In genomic region chr3:117016359-117016758, GRCh38 we compare ENCODE assay signal across 19 cellular contexts.
DNase-seq lines count a peak whose midpoint lies in the region; TF ChIP-seq lines count a peak whose summit lies in the region.
"Had no signal": no experiment of that assay in that cellular context is flagged by ENCODE, and none has a peak within 500 bp of the region (broad histone marks: within the 10 kb centered on the region; RNA-seq: fewer than 3 reads in every experiment).

No MANE protein-coding gene starts in this region.

- no peaks in the 10 kb centered on the region for H3K36me3 Mint-ChIP-seq in chondrocyte (ENCODE audit: low read depth)
- H3K36me3 Mint-ChIP-seq: immature natural killer cell had no signal

- no peak overlapping the region for H3K4ac ChIP-seq in mesendoderm (ENCODE audit: low read depth, low read length)

- H3K79me2 ChIP-seq in mesendoderm (ENCODE audit: control insufficient read depth, insufficient read depth, low read length) = no peaks in the 10 kb centered on the region

- H3K9ac ChIP-seq in mesendoderm (ENCODE audit: low read length) = no peak overlapping the region

- H2BK120ac ChIP-seq in mesendoderm (ENCODE audit: low read depth, low read length) = no peak overlapping the region

- no peaks in the 10 kb centered on the region for H3K9me3 Mint-ChIP-seq in chondrocyte (ENCODE audit: low read depth)
- H3K9me3 Mint-ChIP-seq: activated CD4-positive, alpha-beta T cell treated with anti-CD3 and anti-CD28 coated beads, Interleukin-2, amount 10 ng/mL, durations not matched to agents 7 days and 5 days had no signal

- CTCF ChIA-PET in GM10248 (lab: Yijun Ruan, JAX) = interaction anchor here (1.0 to 1.4 kb wide), 2 partner anchors 10 to 12 kb away, joined by 3 read pairs; no protein-coding TSS in a partner anchor

- no peak overlapping the region for H3K27ac ChIP-seq in mesendoderm (ENCODE audit: low read depth, low read length)
- H3K27ac ChIP-seq: cardiac muscle cell, Peyer's patch, skin epidermis, uterus had no signal

- H2BK5ac ChIP-seq in mesendoderm (ENCODE audit: low read length) = no peak overlapping the region

- no peak overlapping the region for H3K56ac ChIP-seq in mesendoderm (ENCODE audit: low read length)

- no peak overlapping the region for H3K23ac ChIP-seq in mesendoderm (ENCODE audit: low read length)

- H3K27me3 Mint-ChIP-seq in chondrocyte (ENCODE audit: low read depth) = peaks cover 27% of the 10 kb centered on the region
- H3K27me3 Mint-ChIP-seq: activated CD4-positive, alpha-beta T cell treated with anti-CD3 and anti-CD28 coated beads, Interleukin-2, amount 10 ng/mL, durations not matched to agents 7 days and 5 days had no signal

- no peak overlapping the region for H2AK5ac ChIP-seq in mesendoderm (ENCODE audit: low read length)

- TF ChIP-seq CTCF in chondrocyte (IDR thresholded peaks at IDR 0.05) (peak; percentile 52), GM10248 (IDR thresholded peaks at IDR 0.05; ENCODE audit: control extremely low read depth, extremely low read depth, low read depth, missing control alignments) (no peak)

- peaks cover 6% of the 10 kb centered on the region for H3K4me1 Mint-ChIP-seq in chondrocyte (ENCODE audit: low read depth)
- H3K4me1 Mint-ChIP-seq: activated CD4-positive, alpha-beta T cell treated with anti-CD3 and anti-CD28 coated beads, Interleukin-2, amount 10 ng/mL, durations not matched to agents 7 days and 5 days; immature natural killer cell had no signal

- H3K27ac Mint-ChIP-seq in chondrocyte (ENCODE audit: unreplicated experiment) = no peak overlapping the region
- H3K27ac Mint-ChIP-seq: activated CD4-positive, alpha-beta T cell treated with anti-CD3 and anti-CD28 coated beads, Interleukin-2, amount 10 ng/mL, durations not matched to agents 7 days and 5 days; immature natural killer cell had no signal

- H3K4me3 Mint-ChIP-seq in chondrocyte (ENCODE audit: unreplicated experiment) = no peak overlapping the region
- H3K4me3 Mint-ChIP-seq: activated CD4-positive, alpha-beta T cell treated with anti-CD3 and anti-CD28 coated beads, Interleukin-2, amount 10 ng/mL, durations not matched to agents 7 days and 5 days; immature natural killer cell had no signal

- H3K27me3 ChIP-seq in H7 (ENCODE audit: control insufficient read depth, insufficient read depth, low read length) (no peaks in the 10 kb centered on the region), mesendoderm (ENCODE audit: insufficient read depth, low read length, poor library complexity) (no peaks in the 10 kb centered on the region)
- H3K27me3 ChIP-seq: cardiac muscle cell, Peyer's patch, uterus had no signal

- H3K4me2 ChIP-seq in mesendoderm (ENCODE audit: low read length) = no peak overlapping the region

- H4K5ac ChIP-seq in mesendoderm (ENCODE audit: low read length) = no peak overlapping the region

- DNase-seq in H7 (peak; percentile 14), NCI-H146 treated with DMSO at 0.1 percent for 48 hours (lab: John Stamatoyannopoulos, UW; ENCODE audit: unreplicated experiment) (peak; percentile 10), chondrocyte (ENCODE audit: low spot score) (no peak), mesendoderm (peak; percentile 64), NCI-H2171 treated with DMSO at 0.1 percent for 48 hours (lab: John Stamatoyannopoulos, UW) (no peak), GM10248 (ENCODE audit: extremely low spot score) (no peak), NAMALWA (ENCODE audit: low spot score) (no peak)
- DNase-seq: activated CD4-positive, alpha-beta T cell treated with anti-CD3 and anti-CD28 coated beads, Interleukin-2, amount 10 ng/mL, durations not matched to agents 7 days and 5 days; activated gamma-delta T cell treated with Interleukin-2 at 50 U/mL for 16 hours; Calu3; GDM1; immature natural killer cell; NCI-H524 treated with DMSO at 0.1 percent for 48 hours; Peyer's patch; stimulated activated CD4-positive, alpha-beta T cell treated with anti-CD3 and anti-CD28 coated beads, Interleukin-4, amount 100 ng/mL, for 24 hours; uterus had no signal

- H3K36me3 ChIP-seq in H7 (replicated peaks; ENCODE audit: control insufficient read depth, insufficient read depth, low read length) = no peaks in the 10 kb centered on the region
- no peaks in the 10 kb centered on the region for H3K36me3 ChIP-seq in mesendoderm (ENCODE audit: control insufficient read depth, insufficient read depth, low read length)
- H3K36me3 ChIP-seq: cardiac muscle cell, Peyer's patch, uterus had no signal

- no CpG with 5 or more reads among the region's 2 CpGs for WGBS in mesendoderm (ENCODE audit: extremely low coverage, insufficient coverage, low lambda C conversion rate)

- H3K4me1 ChIP-seq in mesendoderm (ENCODE audit: control insufficient read depth, low read depth, low read length) = no peaks in the 10 kb centered on the region
- H3K4me1 ChIP-seq: Peyer's patch, uterus had no signal

- POLR2A ChIA-PET in GM10248 (lab: Yijun Ruan, JAX) = no interaction called here

- no peak overlapping the region for H4K8ac ChIP-seq in mesendoderm (ENCODE audit: low read depth, low read length)

- H3K18ac ChIP-seq in mesendoderm (ENCODE audit: low read length) = no peak overlapping the region

- no peaks in the 10 kb centered on the region for H3K79me1 ChIP-seq in mesendoderm (ENCODE audit: low read length)

- H2BK15ac ChIP-seq in mesendoderm (replicated peaks; ENCODE audit: low read depth) = no peak overlapping the region

- no peak overlapping the region for H3K4me3 ChIP-seq in H7 (ENCODE audit: insufficient read depth, low read depth, low read length)
- H3K4me3 ChIP-seq in mesendoderm (ENCODE audit: low read length) = no peak overlapping the region
- H3K4me3 ChIP-seq: cardiac muscle cell, lung, Peyer's patch, skin epidermis, uterus had no signal

Comparison
In these comparisons a context has a peak if more than half of its experiments do, and no peak if none do; other contexts are left out.
1. DNase-seq: peak in H7 (single experiment), NCI-H146 treated with DMSO at 0.1 percent for 48 hours (single experiment) and mesendoderm (single experiment); none in chondrocyte (single experiment), NCI-H2171 treated with DMSO at 0.1 percent for 48 hours (single experiment), GM10248 (single experiment) and NAMALWA (single experiment).